9 cellular contexts compared by ENCODE assay signal in genomic region chr19:16429066-16429758, GRCh38. TPM values are rescaled to one million over a fixed set of nuclear protein-coding genes. Genes with fewer than 3 reads are reported as not detected.
DNase-seq lines count a peak whose midpoint lies in the region; ATAC-seq and TF ChIP-seq lines count a peak whose summit lies in the region.
"Had no signal": no experiment of that assay in that cellular context is flagged by ENCODE, and none has a peak within 500 bp of the region (broad histone marks: within the 10 kb centered on the region; RNA-seq: fewer than 3 reads in every experiment).

No MANE protein-coding gene starts in this region.

- peak overlapping the region in 1 of 5 donors; percentile 39 for H3K27ac ChIP-seq in adrenal gland

- peaks cover 36% of the 10 kb centered on the region for H3K36me3 Mint-ChIP-seq in T-helper 2 cell treated with Interferon-gamma antibody and Interleukin-4, amounts not matched to agents 5 μg/mL and 100 μg/mL, for 36 hours (ENCODE audit: low read depth)
- peaks cover 87% of the 10 kb centered on the region for H3K36me3 Mint-ChIP-seq in stimulated activated effector memory CD8-positive, alpha-beta T cell treated with anti-CD3 and anti-CD28 coated beads, Interleukin-12 subunit alpha, Interleukin-12 subunit beta, amount 100 ng/mL, for 72 hours

- H3K27me3 Mint-ChIP-seq in T-helper 2 cell treated with Interferon-gamma antibody and Interleukin-4, amounts not matched to agents 5 μg/mL and 100 μg/mL, for 36 hours (ENCODE audit: low read depth), result no peaks in the 10 kb centered on the region

- H3K4me1 Mint-ChIP-seq in T-helper 2 cell treated with Interferon-gamma antibody and Interleukin-4, amounts not matched to agents 5 μg/mL and 100 μg/mL, for 36 hours (ENCODE audit: low read depth), result peaks cover 29% of the 10 kb centered on the region
- H3K4me1 Mint-ChIP-seq in stimulated activated effector memory CD8-positive, alpha-beta T cell treated with anti-CD3 and anti-CD28 coated beads, Interleukin-12 subunit alpha, Interleukin-12 subunit beta, amount 100 ng/mL, for 72 hours, result peaks cover 34% of the 10 kb centered on the region

- H3K9me3 Mint-ChIP-seq in T-helper 2 cell treated with Interferon-gamma antibody and Interleukin-4, amounts not matched to agents 5 μg/mL and 100 μg/mL, for 36 hours, result no peaks in the 10 kb centered on the region
- no peaks in the 10 kb centered on the region for H3K9me3 Mint-ChIP-seq in stimulated activated effector memory CD8-positive, alpha-beta T cell treated with anti-CD3 and anti-CD28 coated beads, Interleukin-12 subunit alpha, Interleukin-12 subunit beta, amount 100 ng/mL, for 72 hours
- H3K9me3 Mint-ChIP-seq: HFFc6 had no signal

- no peak overlapping the region for H3K4me3 ChIP-seq in adrenal gland

- H3K27me3 ChIP-seq in adrenal gland, result no peaks in the 10 kb centered on the region

- no peak for TF ChIP-seq POLR2A in adrenal gland (IDR thresholded peaks at IDR 0.05)

- TF ChIP-seq CTCF in adrenal gland (IDR thresholded peaks at IDR 0.05), result no peak

- intact Hi-C loops in adrenal gland (cut with DNase I), result no loop called here

- peak overlapping the region; percentile 71 for H3K4me3 Mint-ChIP-seq in T-helper 2 cell treated with Interferon-gamma antibody and Interleukin-4, amounts not matched to agents 5 μg/mL and 100 μg/mL, for 36 hours
- H3K4me3 Mint-ChIP-seq in stimulated activated effector memory CD8-positive, alpha-beta T cell treated with anti-CD3 and anti-CD28 coated beads, Interleukin-12 subunit alpha, Interleukin-12 subunit beta, amount 100 ng/mL, for 72 hours, result no peak overlapping the region
- H3K4me3 Mint-ChIP-seq: HFFc6 had no signal

- peaks cover 0 to 54% of the 10 kb centered on the region in 2 donors for H3K36me3 ChIP-seq in adrenal gland (replicated peaks in 1 of 2)

- ATAC-seq in stimulated activated effector memory CD8-positive, alpha-beta T cell treated with anti-CD3 and anti-CD28 coated beads, Interleukin-12 subunit alpha, Interleukin-12 subunit beta, amount 100 ng/mL, for 72 hours, result peak; percentile 49
- no peak for ATAC-seq in HG03159 (IDR thresholded peaks at IDR 0.05; ENCODE audit: unreplicated experiment)
- no peak for ATAC-seq in HG03045 (IDR thresholded peaks at IDR 0.05; ENCODE audit: unreplicated experiment)
- ATAC-seq in HG03039 (IDR thresholded peaks at IDR 0.05; ENCODE audit: unreplicated experiment), result no peak

- no peaks in the 10 kb centered on the region for H3K9me3 ChIP-seq in adrenal gland (replicated peaks in 1 of 3)

- peak overlapping the region; percentile 88 for H3K27ac Mint-ChIP-seq in T-helper 2 cell treated with Interferon-gamma antibody and Interleukin-4, amounts not matched to agents 5 μg/mL and 100 μg/mL, for 36 hours
- peak overlapping the region; percentile 74 for H3K27ac Mint-ChIP-seq in stimulated activated effector memory CD8-positive, alpha-beta T cell treated with anti-CD3 and anti-CD28 coated beads, Interleukin-12 subunit alpha, Interleukin-12 subunit beta, amount 100 ng/mL, for 72 hours
- H3K27ac Mint-ChIP-seq: HFFc6 had no signal

- no peaks in the 10 kb centered on the region for H3K4me1 ChIP-seq in adrenal gland (replicated peaks in 1 of 2)

- 45 to 65% (median 52%) methylated on average over 5 to 13 of the region's 13 CpGs for WGBS in adrenal gland, 4 donors

- no peak for DNase-seq in T-helper 2 cell treated with Interferon-gamma antibody and Interleukin-4, amounts not matched to agents 5 μg/mL and 100 μg/mL, for 36 hours (ENCODE audit: low spot score)
- DNase-seq in T-helper 2 cell, result no peak
- peak; percentile 54 to 96 (median 78) for DNase-seq in adrenal gland
- peak in 32 of 51 donors; percentile 12 to 73 (median 36) for DNase-seq in hypothalamus (lab: John Stamatoyannopoulos, UW)
- no peak for DNase-seq in stimulated activated effector memory CD8-positive, alpha-beta T cell treated with anti-CD3 and anti-CD28 coated beads, Interleukin-12 subunit alpha, Interleukin-12 subunit beta, amount 100 ng/mL, for 72 hours (ENCODE audit: low spot score in 2 of 2)
- DNase-seq: HFFc6 had no signal

RNA-seq across cellular contexts. Expression of gene EPS15L1, which starts 42.6 kb away (rescaled TPM):
- total RNA-seq in adrenal gland, result 10 to 100 TPM in 7 of 8 donors, 1 to 10 TPM in 1; 9.7 to 46.7 (median 29.2) TPM
- polyA plus RNA-seq in adrenal gland, result 10 to 100 TPM; 28.9 to 59.0 (median 32.6) TPM

Comparison
In these comparisons a context has a peak if more than half of its experiments do, and no peak if none do; other contexts are left out.
1. DNase-seq: peak in adrenal gland (7 of 7) and hypothalamus (32 of 51); none in T-helper 2 cell treated with Interferon-gamma antibody and Interleukin-4, amounts not matched to agents 5 μg/mL and 100 μg/mL, for 36 hours (single experiment), T-helper 2 cell (0 of 5) and stimulated activated effector memory CD8-positive, alpha-beta T cell treated with anti-CD3 and anti-CD28 coated beads, Interleukin-12 subunit alpha, Interleukin-12 subunit beta, amount 100 ng/mL, for 72 hours (0 of 2).